24 cellular contexts compared by ENCODE assay signal in genomic region chr7:17661982-17662585, GRCh38.
DNase-seq lines count a peak whose midpoint lies in the region; ATAC-seq, FAIRE-seq and TF ChIP-seq lines count a peak whose summit lies in the region.
"Had no signal": no experiment of that assay in that cellular context is flagged by ENCODE, and none has a peak within 500 bp of the region (broad histone marks: within the 10 kb centered on the region; RNA-seq: fewer than 3 reads in every experiment).

No MANE protein-coding gene starts in this region.

- no peaks in the 10 kb centered on the region for H3K36me3 Mint-ChIP-seq in astrocyte (ENCODE audit: low read depth, unreplicated experiment)
- H3K36me3 Mint-ChIP-seq in stimulated activated effector memory CD8-positive, alpha-beta T cell treated with anti-CD3 and anti-CD28 coated beads, Interleukin-12 subunit alpha, Interleukin-12 subunit beta, amount 100 ng/mL, for 72 hours: no peaks in the 10 kb centered on the region
- H3K36me3 Mint-ChIP-seq in activated naive CD8-positive, alpha-beta T cell treated with anti-CD3 and anti-CD28 coated beads, Interleukin-2, amount 50 U/mL, for 24 hours (ENCODE audit: low read depth): no peaks in the 10 kb centered on the region
- H3K36me3 Mint-ChIP-seq: activated naive CD8-positive, alpha-beta T cell treated with anti-CD3 and anti-CD28 coated beads for 36 hours had no signal

- ATAC-seq in stimulated activated effector memory CD8-positive, alpha-beta T cell treated with anti-CD3 and anti-CD28 coated beads, Interleukin-12 subunit alpha, Interleukin-12 subunit beta, amount 100 ng/mL, for 72 hours: no peak
- ATAC-seq in HG03571 (IDR thresholded peaks at IDR 0.05; ENCODE audit: unreplicated experiment): no peak
- ATAC-seq in activated naive CD8-positive, alpha-beta T cell treated with anti-CD3 and anti-CD28 coated beads, Interleukin-2, amount 50 U/mL, for 24 hours: no peak
- ATAC-seq: GM12878, Panc1, T-helper 17 cell had no signal

- peak overlapping the region; percentile 59 for H3K4me2 ChIP-seq in astrocyte (ENCODE audit: low read length)

- POLR2A ChIA-PET in HEK293 (lab: Yijun Ruan, JAX): no interaction called here

- H3K9me3 ChIP-seq in HEK293 (ENCODE audit: control insufficient read depth, insufficient read depth, low read depth, low read length) (no peaks in the 10 kb centered on the region), astrocyte (ENCODE audit: insufficient read depth, low read depth, low read length) (no peaks in the 10 kb centered on the region)
- H3K9me3 ChIP-seq: esophagus squamous epithelium, transverse colon had no signal

- H3K4me3 ChIP-seq in HEK293 (ENCODE audit: low read depth, low read length) (no peak overlapping the region), astrocyte (ENCODE audit: insufficient read depth, low read depth, low read length) (no peak overlapping the region), fibroblast of villous mesenchyme (ENCODE audit: low read depth, low read length) (no peak overlapping the region)
- H3K4me3 ChIP-seq: coronary artery, esophagus squamous epithelium, GM12878, transverse colon had no signal

- H3K79me2 ChIP-seq in astrocyte (ENCODE audit: insufficient read depth, low read length): no peaks in the 10 kb centered on the region

- no peak overlapping the region for H3K4me3 Mint-ChIP-seq in astrocyte (ENCODE audit: unreplicated experiment)
- H3K4me3 Mint-ChIP-seq in stimulated activated effector memory CD8-positive, alpha-beta T cell treated with anti-CD3 and anti-CD28 coated beads, Interleukin-12 subunit alpha, Interleukin-12 subunit beta, amount 100 ng/mL, for 72 hours: no peak overlapping the region
- no peak overlapping the region for H3K4me3 Mint-ChIP-seq in activated naive CD8-positive, alpha-beta T cell treated with anti-CD3 and anti-CD28 coated beads, Interleukin-2, amount 50 U/mL, for 24 hours
- H3K4me3 Mint-ChIP-seq: activated naive CD8-positive, alpha-beta T cell treated with anti-CD3 and anti-CD28 coated beads for 36 hours; T-helper 17 cell had no signal

- FAIRE-seq in astrocyte (lab: Jason Lieb, UNC): peak; percentile 75
- FAIRE-seq: GM12878 had no signal

- no peaks in the 10 kb centered on the region for H3K27me3 ChIP-seq in astrocyte (ENCODE audit: insufficient read depth, low read length)
- H3K27me3 ChIP-seq: esophagus squamous epithelium, transverse colon had no signal

- no peaks in the 10 kb centered on the region for H4K20me1 ChIP-seq in astrocyte (ENCODE audit: insufficient read depth, low read length)

- H3K4me1 ChIP-seq in HEK293 (ENCODE audit: control insufficient read depth, insufficient read depth, low read length): no peaks in the 10 kb centered on the region
- H3K4me1 ChIP-seq in astrocyte (ENCODE audit: insufficient read depth, low read length): peaks cover 20% of the 10 kb centered on the region
- H3K4me1 ChIP-seq: transverse colon had no signal

- H3K36me3 ChIP-seq in HEK293 (ENCODE audit: control insufficient read depth in 2 of 2, insufficient read depth in 1 of 2, low read length in 2 of 2): no peaks in the 10 kb centered on the region
- no peaks in the 10 kb centered on the region for H3K36me3 ChIP-seq in astrocyte (ENCODE audit: insufficient read depth, low read length)
- H3K36me3 ChIP-seq: esophagus squamous epithelium, transverse colon had no signal

- no peaks in the 10 kb centered on the region for H3K9me3 Mint-ChIP-seq in astrocyte (ENCODE audit: unreplicated experiment)
- peaks cover 3% of the 10 kb centered on the region for H3K9me3 Mint-ChIP-seq in stimulated activated effector memory CD8-positive, alpha-beta T cell treated with anti-CD3 and anti-CD28 coated beads, Interleukin-12 subunit alpha, Interleukin-12 subunit beta, amount 100 ng/mL, for 72 hours
- no peaks in the 10 kb centered on the region for H3K9me3 Mint-ChIP-seq in activated naive CD8-positive, alpha-beta T cell treated with anti-CD3 and anti-CD28 coated beads, Interleukin-2, amount 50 U/mL, for 24 hours
- H3K9me3 Mint-ChIP-seq: activated naive CD8-positive, alpha-beta T cell treated with anti-CD3 and anti-CD28 coated beads for 36 hours had no signal

- CTCF ChIA-PET in HEK293 (lab: Yijun Ruan, JAX): interaction anchor here (0.5 to 1.2 kb wide), 6 partner anchors 19 to 1434 kb away, joined by 3 to 7 read pairs (median 3); no protein-coding TSS in a partner anchor

- H3K27me3 Mint-ChIP-seq in astrocyte (ENCODE audit: low read depth, unreplicated experiment): no peaks in the 10 kb centered on the region
- peaks cover 4% of the 10 kb centered on the region for H3K27me3 Mint-ChIP-seq in activated naive CD8-positive, alpha-beta T cell treated with anti-CD3 and anti-CD28 coated beads, Interleukin-2, amount 50 U/mL, for 24 hours
- H3K27me3 Mint-ChIP-seq: progenitor cell of endocrine pancreas had no signal

- DNase-seq in astrocyte (ENCODE audit: low read depth) (peak; percentile 78), fibroblast of villous mesenchyme (ENCODE audit: low read depth) (peak; percentile 45), renal cortical epithelial cell (ENCODE audit: low read depth) (peak; percentile 76)
- no peak for DNase-seq in stimulated activated effector memory CD8-positive, alpha-beta T cell treated with anti-CD3 and anti-CD28 coated beads, Interleukin-12 subunit alpha, Interleukin-12 subunit beta, amount 100 ng/mL, for 72 hours (ENCODE audit: low spot score in 2 of 2)
- DNase-seq in activated naive CD4-positive, alpha-beta T cell treated with anti-CD3 and anti-CD28 coated beads, Interleukin-2, amount 50 U/mL, for 16 hours: no peak
- DNase-seq in activated naive CD8-positive, alpha-beta T cell treated with anti-CD3 and anti-CD28 coated beads, Interleukin-2, amount 50 U/mL, for 24 hours: no peak
- DNase-seq: activated CD4-positive, alpha-beta T cell treated with anti-CD3 and anti-CD28 coated beads for 4 hours; activated naive CD8-positive, alpha-beta T cell treated with anti-CD3 and anti-CD28 coated beads for 36 hours; activated T-cell treated with anti-CD3 and anti-CD28 coated beads for 4 hours; DMS79 treated with DMSO at 0.1 percent for 48 hours; esophagus squamous epithelium; NCI-H1436; NCI-H510A treated with DMSO at 0.1 percent for 48 hours; stimulated activated CD4-positive, alpha-beta T cell treated with anti-CD3 and anti-CD28 coated beads, Interleukin-1b, Interleukin-23, amount 100 ng/mL, for 48 hours; stimulated activated CD8-positive, alpha-beta memory T cell treated with anti-CD3 and anti-CD28 coated beads, Interleukin-4, amount 100 ng/mL, for 48 hours; T-helper 17 cell; transverse colon had no signal

- H3K27ac ChIP-seq in HEK293 (ENCODE audit: extremely low read depth, low read depth, low read length) (no peak overlapping the region), astrocyte (ENCODE audit: low read depth, low read length) (peak overlapping the region; percentile 86)
- H3K27ac ChIP-seq: C4-2B, transverse colon had no signal

- H3K4me1 Mint-ChIP-seq in astrocyte (ENCODE audit: low read depth, unreplicated experiment): peaks cover 20% of the 10 kb centered on the region
- H3K4me1 Mint-ChIP-seq in stimulated activated effector memory CD8-positive, alpha-beta T cell treated with anti-CD3 and anti-CD28 coated beads, Interleukin-12 subunit alpha, Interleukin-12 subunit beta, amount 100 ng/mL, for 72 hours: no peaks in the 10 kb centered on the region
- no peaks in the 10 kb centered on the region for H3K4me1 Mint-ChIP-seq in activated naive CD8-positive, alpha-beta T cell treated with anti-CD3 and anti-CD28 coated beads, Interleukin-2, amount 50 U/mL, for 24 hours
- H3K4me1 Mint-ChIP-seq: activated naive CD8-positive, alpha-beta T cell treated with anti-CD3 and anti-CD28 coated beads for 36 hours; T-helper 17 cell had no signal

- no peak overlapping the region for H2AFZ ChIP-seq in astrocyte (ENCODE audit: low read depth, low read length)

- no peak for TF ChIP-seq CTCF in HEK293 (tag by site-specific recombination; IDR thresholded peaks at IDR 0.05)
- TF ChIP-seq CTCF in astrocyte (IDR thresholded peaks at IDR 0.05; ENCODE audit: insufficient read depth, low read depth, low read length): no peak
- no peak for TF ChIP-seq CTCF in fibroblast of villous mesenchyme (IDR thresholded peaks at IDR 0.05; ENCODE audit: insufficient read depth, low read depth, low read length)

- H3K27ac Mint-ChIP-seq in astrocyte (ENCODE audit: unreplicated experiment): peak overlapping the region; percentile 8
- no peak overlapping the region for H3K27ac Mint-ChIP-seq in stimulated activated effector memory CD8-positive, alpha-beta T cell treated with anti-CD3 and anti-CD28 coated beads, Interleukin-12 subunit alpha, Interleukin-12 subunit beta, amount 100 ng/mL, for 72 hours
- no peak overlapping the region for H3K27ac Mint-ChIP-seq in activated naive CD8-positive, alpha-beta T cell treated with anti-CD3 and anti-CD28 coated beads, Interleukin-2, amount 50 U/mL, for 24 hours
- H3K27ac Mint-ChIP-seq: activated naive CD8-positive, alpha-beta T cell treated with anti-CD3 and anti-CD28 coated beads for 36 hours; progenitor cell of endocrine pancreas; T-helper 17 cell had no signal

- peak overlapping the region; percentile 64 for H3K9ac ChIP-seq in astrocyte (ENCODE audit: low read length)

TF ChIP-seq in HEK293, 187 proteins besides CTCF, POLR2A, EP300 and RAD21 (continues in another document):
- no peak for TF ChIP-seq ZNF639 (tag by site-specific recombination; IDR thresholded peaks at IDR 0.05)
- TF ChIP-seq ZSCAN23 (tag by site-specific recombination; IDR thresholded peaks at IDR 0.05): no peak
- peak; percentile 79 for TF ChIP-seq EGR2 (tag by site-specific recombination; IDR thresholded peaks at IDR 0.05; ENCODE audit: low read depth)
- no peak for TF ChIP-seq ZNF510 (tag by site-specific recombination; IDR thresholded peaks at IDR 0.05; ENCODE audit: insufficient replicate concordance)
- peak; percentile 70 for TF ChIP-seq GLIS1 (tag by site-specific recombination; IDR thresholded peaks at IDR 0.05)
- TF ChIP-seq ZFHX2 (tag by site-specific recombination; conservative IDR thresholded peaks at IDR 0.05): peak; percentile 92
- no peak for TF ChIP-seq ZNF548 (tag by site-specific recombination; IDR thresholded peaks at IDR 0.05)

Comparison
In these comparisons a context has a peak if more than half of its experiments do, and no peak if none do; other contexts are left out.
1. DNase-seq: peak in astrocyte (single experiment), fibroblast of villous mesenchyme (single experiment) and renal cortical epithelial cell (single experiment); none in stimulated activated effector memory CD8-positive, alpha-beta T cell treated with anti-CD3 and anti-CD28 coated beads, Interleukin-12 subunit alpha, Interleukin-12 subunit beta, amount 100 ng/mL, for 72 hours (0 of 2), activated naive CD4-positive, alpha-beta T cell treated with anti-CD3 and anti-CD28 coated beads, Interleukin-2, amount 50 U/mL, for 16 hours (single experiment) and activated naive CD8-positive, alpha-beta T cell treated with anti-CD3 and anti-CD28 coated beads, Interleukin-2, amount 50 U/mL, for 24 hours (single experiment).